ENCODE assay signal across 1 cellular context in genomic region chr16:89330177-89330856, GRCh38.
TF ChIP-seq lines count a peak whose summit lies in the region.

No MANE protein-coding gene starts in this region.

TF ChIP-seq in HepG2, 621 proteins besides CTCF, POLR2A, EP300 and RAD21 (continued from another document and continues in another):
- TF ChIP-seq, protein P1, sequence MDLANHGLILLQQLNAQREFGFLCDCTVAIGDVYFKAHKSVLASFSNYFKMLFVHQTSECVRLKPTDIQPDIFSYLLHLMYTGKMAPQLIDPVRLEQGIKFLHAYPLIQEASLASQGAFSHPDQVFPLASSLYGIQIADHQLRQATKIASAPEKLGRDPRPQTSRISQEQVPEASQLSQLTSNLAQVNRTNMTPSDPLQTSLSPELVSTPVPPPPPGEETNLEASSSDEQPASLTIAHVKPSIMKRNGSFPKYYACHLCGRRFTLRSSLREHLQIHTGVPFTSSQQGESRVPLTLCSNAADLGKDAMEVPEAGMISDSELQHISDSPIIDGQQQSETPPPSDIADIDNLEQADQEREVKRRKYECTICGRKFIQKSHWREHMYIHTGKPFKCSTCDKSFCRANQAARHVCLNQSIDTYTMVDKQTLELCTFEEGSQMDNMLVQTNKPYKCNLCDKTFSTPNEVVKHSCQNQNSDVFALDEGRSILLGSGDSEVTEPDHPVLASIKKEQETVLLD (CRISPR knock-in tag; IDR thresholded peaks at IDR 0.05; ENCODE audit: low read depth): no peak
- TF ChIP-seq TAF1 (CRISPR knock-in tag; IDR thresholded peaks at IDR 0.05): no peak
- TF ChIP-seq, protein P2, sequence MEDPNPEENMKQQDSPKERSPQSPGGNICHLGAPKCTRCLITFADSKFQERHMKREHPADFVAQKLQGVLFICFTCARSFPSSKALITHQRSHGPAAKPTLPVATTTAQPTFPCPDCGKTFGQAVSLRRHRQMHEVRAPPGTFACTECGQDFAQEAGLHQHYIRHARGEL (CRISPR knock-in tag; IDR thresholded peaks at IDR 0.05): no peak
- TF ChIP-seq SP5 (CRISPR knock-in tag; IDR thresholded peaks at IDR 0.05; ENCODE audit: borderline replicate concordance, low read depth): peak; percentile 95
- TF ChIP-seq ZSCAN25 (CRISPR knock-in tag; IDR thresholded peaks at IDR 0.05): no peak
- no peak for TF ChIP-seq ZNF883 (CRISPR knock-in tag; IDR thresholded peaks at IDR 0.05; ENCODE audit: not compliant biosample characterization)
- no peak for TF ChIP-seq PCBP2 (optimal IDR thresholded peaks at IDR 0.05; ENCODE audit: low read depth, low read length, poor library complexity, severe bottlenecking)
- TF ChIP-seq ZNF691 (CRISPR knock-in tag; IDR thresholded peaks at IDR 0.05; ENCODE audit: borderline replicate concordance, low read depth): no peak
- peak; percentile 45; the same call in 1 of the 2 replicates for TF ChIP-seq MYC (CRISPR knock-in tag; IDR thresholded peaks at IDR 0.05; ENCODE audit: borderline replicate concordance)
- TF ChIP-seq TBX3 (IDR thresholded peaks at IDR 0.05; ENCODE audit: borderline replicate concordance): peak; percentile 15; the same call in 1 of the 2 replicates
- no peak for TF ChIP-seq TBL1XR1 (IDR thresholded peaks at IDR 0.05; ENCODE audit: borderline replicate concordance, low read length, partially characterized antibody)
- no peak for TF ChIP-seq ZNF3 (CRISPR knock-in tag; IDR thresholded peaks at IDR 0.05)
- TF ChIP-seq ZNF749 (CRISPR knock-in tag; IDR thresholded peaks at IDR 0.05; ENCODE audit: borderline replicate concordance): no peak
- TF ChIP-seq ZNF614 (CRISPR knock-in tag; IDR thresholded peaks at IDR 0.05; ENCODE audit: borderline replicate concordance): peak; percentile 48; the same call in 1 of the 2 replicates
- TF ChIP-seq DNMT1 (CRISPR knock-in tag; IDR thresholded peaks at IDR 0.05): 0 out of 2 replicates have a peak, but pooled peaks have one; percentile 41
- TF ChIP-seq, protein P3, sequence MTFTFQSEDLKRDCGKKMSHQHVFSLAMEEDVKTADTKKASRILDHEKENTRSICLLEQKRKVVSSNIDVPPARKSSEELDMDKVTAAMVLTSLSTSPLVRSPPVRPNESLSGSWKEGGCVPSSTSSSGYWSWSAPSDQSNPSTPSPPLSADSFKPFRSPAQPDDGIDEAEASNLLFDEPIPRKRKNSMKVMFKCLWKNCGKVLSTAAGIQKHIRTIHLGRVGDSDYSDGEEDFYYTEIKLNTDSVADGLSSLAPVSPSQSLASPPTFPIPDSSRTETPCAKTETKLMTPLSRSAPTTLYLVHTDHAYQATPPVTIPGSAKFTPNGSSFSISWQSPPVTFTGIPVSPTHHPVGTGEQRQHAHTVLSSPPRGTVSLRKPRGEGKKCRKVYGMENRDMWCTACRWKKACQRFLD (CRISPR knock-in tag; IDR thresholded peaks at IDR 0.05; ENCODE audit: borderline replicate concordance): no peak
- TF ChIP-seq, protein P4, sequence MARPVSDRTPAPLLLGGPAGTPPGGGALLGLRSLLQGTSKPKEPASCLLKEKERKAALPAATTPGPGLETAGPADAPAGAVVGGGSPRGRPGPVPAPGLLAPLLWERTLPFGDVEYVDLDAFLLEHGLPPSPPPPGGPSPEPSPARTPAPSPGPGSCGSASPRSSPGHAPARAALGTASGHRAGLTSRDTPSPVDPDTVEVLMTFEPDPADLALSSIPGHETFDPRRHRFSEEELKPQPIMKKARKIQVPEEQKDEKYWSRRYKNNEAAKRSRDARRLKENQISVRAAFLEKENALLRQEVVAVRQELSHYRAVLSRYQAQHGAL (CRISPR knock-in tag; IDR thresholded peaks at IDR 0.05; ENCODE audit: not compliant biosample characterization): no peak
- no peak for TF ChIP-seq ETS1 (CRISPR knock-in tag; IDR thresholded peaks at IDR 0.05)
- TF ChIP-seq PRDM10 (CRISPR knock-in tag; IDR thresholded peaks at IDR 0.05; ENCODE audit: low read depth): peak; percentile 57
- TF ChIP-seq KAT2B (IDR thresholded peaks at IDR 0.05; ENCODE audit: borderline replicate concordance, low read depth, low read length): no peak
- TF ChIP-seq, protein P5, sequence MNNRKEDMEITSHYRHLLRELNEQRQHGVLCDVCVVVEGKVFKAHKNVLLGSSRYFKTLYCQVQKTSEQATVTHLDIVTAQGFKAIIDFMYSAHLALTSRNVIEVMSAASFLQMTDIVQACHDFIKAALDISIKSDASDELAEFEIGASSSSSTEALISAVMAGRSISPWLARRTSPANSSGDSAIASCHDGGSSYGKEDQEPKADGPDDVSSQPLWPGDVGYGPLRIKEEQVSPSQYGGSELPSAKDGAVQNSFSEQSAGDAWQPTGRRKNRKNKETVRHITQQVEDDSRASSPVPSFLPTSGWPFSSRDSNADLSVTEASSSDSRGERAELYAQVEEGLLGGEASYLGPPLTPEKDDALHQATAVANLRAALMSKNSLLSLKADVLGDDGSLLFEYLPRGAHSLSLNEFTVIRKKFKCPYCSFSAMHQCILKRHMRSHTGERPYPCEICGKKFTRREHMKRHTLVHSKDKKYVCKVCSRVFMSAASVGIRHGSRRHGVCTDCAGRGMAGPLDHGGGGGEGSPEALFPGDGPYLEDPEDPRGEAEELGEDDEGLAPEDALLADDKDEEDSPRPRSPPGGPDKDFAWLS (CRISPR knock-in tag; IDR thresholded peaks at IDR 0.05; ENCODE audit: borderline replicate concordance): no peak
- no peak for TF ChIP-seq HOXA7 (CRISPR knock-in tag; IDR thresholded peaks at IDR 0.05)
- no peak for TF ChIP-seq ARNT (IDR thresholded peaks at IDR 0.05)
- no peak for TF ChIP-seq BRF2 (CRISPR knock-in tag; IDR thresholded peaks at IDR 0.05)
- TF ChIP-seq, protein P6, sequence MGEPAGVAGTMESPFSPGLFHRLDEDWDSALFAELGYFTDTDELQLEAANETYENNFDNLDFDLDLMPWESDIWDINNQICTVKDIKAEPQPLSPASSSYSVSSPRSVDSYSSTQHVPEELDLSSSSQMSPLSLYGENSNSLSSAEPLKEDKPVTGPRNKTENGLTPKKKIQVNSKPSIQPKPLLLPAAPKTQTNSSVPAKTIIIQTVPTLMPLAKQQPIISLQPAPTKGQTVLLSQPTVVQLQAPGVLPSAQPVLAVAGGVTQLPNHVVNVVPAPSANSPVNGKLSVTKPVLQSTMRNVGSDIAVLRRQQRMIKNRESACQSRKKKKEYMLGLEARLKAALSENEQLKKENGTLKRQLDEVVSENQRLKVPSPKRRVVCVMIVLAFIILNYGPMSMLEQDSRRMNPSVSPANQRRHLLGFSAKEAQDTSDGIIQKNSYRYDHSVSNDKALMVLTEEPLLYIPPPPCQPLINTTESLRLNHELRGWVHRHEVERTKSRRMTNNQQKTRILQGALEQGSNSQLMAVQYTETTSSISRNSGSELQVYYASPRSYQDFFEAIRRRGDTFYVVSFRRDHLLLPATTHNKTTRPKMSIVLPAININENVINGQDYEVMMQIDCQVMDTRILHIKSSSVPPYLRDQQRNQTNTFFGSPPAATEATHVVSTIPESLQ (CRISPR knock-in tag; conservative IDR thresholded peaks at IDR 0.05): no peak
- peak; percentile 87 for TF ChIP-seq HDAC1 (CRISPR knock-in tag; IDR thresholded peaks at IDR 0.05)
- no peak for TF ChIP-seq ZNF446 (CRISPR knock-in tag; IDR thresholded peaks at IDR 0.05)
- no peak for TF ChIP-seq SP140L (CRISPR knock-in tag; IDR thresholded peaks at IDR 0.05; ENCODE audit: borderline replicate concordance)
- no peak for TF ChIP-seq U2AF1 (optimal IDR thresholded peaks at IDR 0.05; ENCODE audit: low read depth, low read length)
- no peak for TF ChIP-seq ZNF564 (CRISPR knock-in tag; IDR thresholded peaks at IDR 0.05)
- TF ChIP-seq, protein P7, sequence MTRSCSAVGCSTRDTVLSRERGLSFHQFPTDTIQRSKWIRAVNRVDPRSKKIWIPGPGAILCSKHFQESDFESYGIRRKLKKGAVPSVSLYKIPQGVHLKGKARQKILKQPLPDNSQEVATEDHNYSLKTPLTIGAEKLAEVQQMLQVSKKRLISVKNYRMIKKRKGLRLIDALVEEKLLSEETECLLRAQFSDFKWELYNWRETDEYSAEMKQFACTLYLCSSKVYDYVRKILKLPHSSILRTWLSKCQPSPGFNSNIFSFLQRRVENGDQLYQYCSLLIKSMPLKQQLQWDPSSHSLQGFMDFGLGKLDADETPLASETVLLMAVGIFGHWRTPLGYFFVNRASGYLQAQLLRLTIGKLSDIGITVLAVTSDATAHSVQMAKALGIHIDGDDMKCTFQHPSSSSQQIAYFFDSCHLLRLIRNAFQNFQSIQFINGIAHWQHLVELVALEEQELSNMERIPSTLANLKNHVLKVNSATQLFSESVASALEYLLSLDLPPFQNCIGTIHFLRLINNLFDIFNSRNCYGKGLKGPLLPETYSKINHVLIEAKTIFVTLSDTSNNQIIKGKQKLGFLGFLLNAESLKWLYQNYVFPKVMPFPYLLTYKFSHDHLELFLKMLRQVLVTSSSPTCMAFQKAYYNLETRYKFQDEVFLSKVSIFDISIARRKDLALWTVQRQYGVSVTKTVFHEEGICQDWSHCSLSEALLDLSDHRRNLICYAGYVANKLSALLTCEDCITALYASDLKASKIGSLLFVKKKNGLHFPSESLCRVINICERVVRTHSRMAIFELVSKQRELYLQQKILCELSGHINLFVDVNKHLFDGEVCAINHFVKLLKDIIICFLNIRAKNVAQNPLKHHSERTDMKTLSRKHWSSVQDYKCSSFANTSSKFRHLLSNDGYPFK (CRISPR knock-in tag; IDR thresholded peaks at IDR 0.05; ENCODE audit: borderline replicate concordance): peak; percentile 29; the same call in 1 of the 2 replicates
- TF ChIP-seq ZFP41 (CRISPR knock-in tag; IDR thresholded peaks at IDR 0.05; ENCODE audit: borderline replicate concordance): no peak
- TF ChIP-seq MAFF (IDR thresholded peaks at IDR 0.05; ENCODE audit: low read depth, low read length): peak; percentile 7; the same call in 1 of the 2 replicates
- peak; percentile 51; the same call in 1 of the 2 replicates for TF ChIP-seq KAT8 (CRISPR knock-in tag; IDR thresholded peaks at IDR 0.05)
- TF ChIP-seq, protein P8, sequence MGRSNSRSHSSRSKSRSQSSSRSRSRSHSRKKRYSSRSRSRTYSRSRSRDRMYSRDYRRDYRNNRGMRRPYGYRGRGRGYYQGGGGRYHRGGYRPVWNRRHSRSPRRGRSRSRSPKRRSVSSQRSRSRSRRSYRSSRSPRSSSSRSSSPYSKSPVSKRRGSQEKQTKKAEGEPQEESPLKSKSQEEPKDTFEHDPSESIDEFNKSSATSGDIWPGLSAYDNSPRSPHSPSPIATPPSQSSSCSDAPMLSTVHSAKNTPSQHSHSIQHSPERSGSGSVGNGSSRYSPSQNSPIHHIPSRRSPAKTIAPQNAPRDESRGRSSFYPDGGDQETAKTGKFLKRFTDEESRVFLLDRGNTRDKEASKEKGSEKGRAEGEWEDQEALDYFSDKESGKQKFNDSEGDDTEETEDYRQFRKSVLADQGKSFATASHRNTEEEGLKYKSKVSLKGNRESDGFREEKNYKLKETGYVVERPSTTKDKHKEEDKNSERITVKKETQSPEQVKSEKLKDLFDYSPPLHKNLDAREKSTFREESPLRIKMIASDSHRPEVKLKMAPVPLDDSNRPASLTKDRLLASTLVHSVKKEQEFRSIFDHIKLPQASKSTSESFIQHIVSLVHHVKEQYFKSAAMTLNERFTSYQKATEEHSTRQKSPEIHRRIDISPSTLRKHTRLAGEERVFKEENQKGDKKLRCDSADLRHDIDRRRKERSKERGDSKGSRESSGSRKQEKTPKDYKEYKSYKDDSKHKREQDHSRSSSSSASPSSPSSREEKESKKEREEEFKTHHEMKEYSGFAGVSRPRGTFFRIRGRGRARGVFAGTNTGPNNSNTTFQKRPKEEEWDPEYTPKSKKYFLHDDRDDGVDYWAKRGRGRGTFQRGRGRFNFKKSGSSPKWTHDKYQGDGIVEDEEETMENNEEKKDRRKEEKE (IDR thresholded peaks at IDR 0.05): no peak
- TF ChIP-seq ADNP (CRISPR knock-in tag; IDR thresholded peaks at IDR 0.05): no peak
- TF ChIP-seq HMG20A (CRISPR knock-in tag; IDR thresholded peaks at IDR 0.05; ENCODE audit: borderline replicate concordance): peak; percentile 80; the same call in 1 of the 2 replicates
